ENCODE assay signal across 1 cellular context in genomic region chr6:111745186-111745585, GRCh38.
TF ChIP-seq lines count a peak whose summit lies in the region.

No MANE protein-coding gene starts in this region.

TF ChIP-seq in IMR-90, 13 proteins besides CTCF, POLR2A, EP300 and RAD21:
- TF ChIP-seq USF2 (IDR thresholded peaks at IDR 0.05; ENCODE audit: low read depth, low read length) (peak; percentile 40; the same call in 1 of the 2 replicates), NFE2L2 (IDR thresholded peaks at IDR 0.05; ENCODE audit: low read depth, low read length) (no peak), BHLHE40 (IDR thresholded peaks at IDR 0.05; ENCODE audit: low read depth, low read length) (no peak)
